ENCODE assay signal across 1 cellular context in the genomic region with DNA sequence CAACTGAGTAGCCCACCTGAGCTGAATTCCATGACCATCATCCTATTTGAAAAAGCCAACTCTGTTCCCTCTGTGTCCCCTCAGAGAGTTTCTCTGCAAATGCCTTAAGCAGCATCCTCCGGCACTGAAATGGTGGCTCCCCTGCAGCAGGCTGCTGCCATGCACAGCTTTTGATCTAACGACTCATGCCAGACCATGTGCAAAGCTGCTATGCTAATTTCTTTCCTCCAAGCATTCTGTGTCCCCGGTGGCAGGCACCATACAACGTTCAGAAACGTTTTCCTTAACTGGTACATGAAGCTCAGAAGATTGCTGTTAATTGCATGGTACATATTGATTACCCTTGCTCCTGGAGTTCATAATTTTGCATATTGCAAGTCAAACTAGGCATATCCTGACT.
TF ChIP-seq lines count a peak whose summit lies in the region.

No MANE protein-coding gene starts in this region.

TF ChIP-seq in GM23338, 12 proteins besides CTCF, POLR2A, EP300 and RAD21 (continued from another document):
- TF ChIP-seq, protein P1, sequence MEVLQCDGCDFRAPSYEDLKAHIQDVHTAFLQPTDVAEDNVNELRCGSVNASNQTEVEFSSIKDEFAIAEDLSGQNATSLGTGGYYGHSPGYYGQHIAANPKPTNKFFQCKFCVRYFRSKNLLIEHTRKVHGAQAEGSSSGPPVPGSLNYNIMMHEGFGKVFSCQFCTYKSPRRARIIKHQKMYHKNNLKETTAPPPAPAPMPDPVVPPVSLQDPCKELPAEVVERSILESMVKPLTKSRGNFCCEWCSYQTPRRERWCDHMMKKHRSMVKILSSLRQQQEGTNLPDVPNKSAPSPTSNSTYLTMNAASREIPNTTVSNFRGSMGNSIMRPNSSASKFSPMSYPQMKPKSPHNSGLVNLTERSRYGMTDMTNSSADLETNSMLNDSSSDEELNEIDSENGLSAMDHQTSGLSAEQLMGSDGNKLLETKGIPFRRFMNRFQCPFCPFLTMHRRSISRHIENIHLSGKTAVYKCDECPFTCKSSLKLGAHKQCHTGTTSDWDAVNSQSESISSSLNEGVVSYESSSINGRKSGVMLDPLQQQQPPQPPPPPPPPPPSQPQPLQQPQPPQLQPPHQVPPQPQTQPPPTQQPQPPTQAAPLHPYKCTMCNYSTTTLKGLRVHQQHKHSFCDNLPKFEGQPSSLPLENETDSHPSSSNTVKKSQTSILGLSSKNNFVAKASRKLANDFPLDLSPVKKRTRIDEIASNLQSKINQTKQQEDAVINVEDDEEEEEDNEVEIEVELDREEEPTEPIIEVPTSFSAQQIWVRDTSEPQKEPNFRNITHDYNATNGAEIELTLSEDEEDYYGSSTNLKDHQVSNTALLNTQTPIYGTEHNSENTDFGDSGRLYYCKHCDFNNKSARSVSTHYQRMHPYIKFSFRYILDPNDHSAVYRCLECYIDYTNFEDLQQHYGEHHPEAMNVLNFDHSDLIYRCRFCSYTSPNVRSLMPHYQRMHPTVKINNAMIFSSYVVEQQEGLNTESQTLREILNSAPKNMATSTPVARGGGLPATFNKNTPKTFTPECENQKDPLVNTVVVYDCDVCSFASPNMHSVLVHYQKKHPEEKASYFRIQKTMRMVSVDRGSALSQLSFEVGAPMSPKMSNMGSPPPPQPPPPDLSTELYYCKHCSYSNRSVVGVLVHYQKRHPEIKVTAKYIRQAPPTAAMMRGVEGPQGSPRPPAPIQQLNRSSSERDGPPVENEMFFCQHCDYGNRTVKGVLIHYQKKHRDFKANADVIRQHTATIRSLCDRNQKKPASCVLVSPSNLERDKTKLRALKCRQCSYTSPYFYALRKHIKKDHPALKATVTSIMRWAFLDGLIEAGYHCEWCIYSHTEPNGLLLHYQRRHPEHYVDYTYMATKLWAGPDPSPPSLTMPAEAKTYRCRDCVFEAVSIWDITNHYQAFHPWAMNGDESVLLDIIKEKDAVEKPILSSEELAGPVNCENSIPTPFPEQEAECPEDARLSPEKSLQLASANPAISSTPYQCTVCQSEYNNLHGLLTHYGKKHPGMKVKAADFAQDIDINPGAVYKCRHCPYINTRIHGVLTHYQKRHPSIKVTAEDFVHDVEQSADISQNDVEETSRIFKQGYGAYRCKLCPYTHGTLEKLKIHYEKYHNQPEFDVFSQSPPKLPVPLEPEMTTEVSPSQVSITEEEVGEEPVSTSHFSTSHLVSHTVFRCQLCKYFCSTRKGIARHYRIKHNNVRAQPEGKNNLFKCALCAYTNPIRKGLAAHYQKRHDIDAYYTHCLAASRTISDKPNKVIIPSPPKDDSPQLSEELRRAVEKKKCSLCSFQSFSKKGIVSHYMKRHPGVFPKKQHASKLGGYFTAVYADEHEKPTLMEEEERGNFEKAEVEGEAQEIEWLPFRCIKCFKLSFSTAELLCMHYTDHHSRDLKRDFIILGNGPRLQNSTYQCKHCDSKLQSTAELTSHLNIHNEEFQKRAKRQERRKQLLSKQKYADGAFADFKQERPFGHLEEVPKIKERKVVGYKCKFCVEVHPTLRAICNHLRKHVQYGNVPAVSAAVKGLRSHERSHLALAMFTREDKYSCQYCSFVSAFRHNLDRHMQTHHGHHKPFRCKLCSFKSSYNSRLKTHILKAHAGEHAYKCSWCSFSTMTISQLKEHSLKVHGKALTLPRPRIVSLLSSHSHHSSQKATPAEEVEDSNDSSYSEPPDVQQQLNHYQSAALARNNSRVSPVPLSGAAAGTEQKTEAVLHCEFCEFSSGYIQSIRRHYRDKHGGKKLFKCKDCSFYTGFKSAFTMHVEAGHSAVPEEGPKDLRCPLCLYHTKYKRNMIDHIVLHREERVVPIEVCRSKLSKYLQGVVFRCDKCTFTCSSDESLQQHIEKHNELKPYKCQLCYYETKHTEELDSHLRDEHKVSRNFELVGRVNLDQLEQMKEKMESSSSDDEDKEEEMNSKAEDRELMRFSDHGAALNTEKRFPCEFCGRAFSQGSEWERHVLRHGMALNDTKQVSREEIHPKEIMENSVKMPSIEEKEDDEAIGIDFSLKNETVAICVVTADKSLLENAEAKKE (CRISPR knock-in tag; IDR thresholded peaks at IDR 0.05) = no peak
- TF ChIP-seq, protein P2, sequence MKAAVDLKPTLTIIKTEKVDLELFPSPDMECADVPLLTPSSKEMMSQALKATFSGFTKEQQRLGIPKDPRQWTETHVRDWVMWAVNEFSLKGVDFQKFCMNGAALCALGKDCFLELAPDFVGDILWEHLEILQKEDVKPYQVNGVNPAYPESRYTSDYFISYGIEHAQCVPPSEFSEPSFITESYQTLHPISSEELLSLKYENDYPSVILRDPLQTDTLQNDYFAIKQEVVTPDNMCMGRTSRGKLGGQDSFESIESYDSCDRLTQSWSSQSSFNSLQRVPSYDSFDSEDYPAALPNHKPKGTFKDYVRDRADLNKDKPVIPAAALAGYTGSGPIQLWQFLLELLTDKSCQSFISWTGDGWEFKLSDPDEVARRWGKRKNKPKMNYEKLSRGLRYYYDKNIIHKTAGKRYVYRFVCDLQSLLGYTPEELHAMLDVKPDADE (IDR thresholded peaks at IDR 0.05) = no peak
- TF ChIP-seq CREB1 (CRISPR knock-in tag; IDR thresholded peaks at IDR 0.05; ENCODE audit: low read depth) = no peak
- no peak for TF ChIP-seq EZH2 (IDR thresholded peaks at IDR 0.05; ENCODE audit: low read depth, unreplicated experiment)
TF ChIP-seq in GM23338: peak in this region for 0.
